In the genomic region with DNA sequence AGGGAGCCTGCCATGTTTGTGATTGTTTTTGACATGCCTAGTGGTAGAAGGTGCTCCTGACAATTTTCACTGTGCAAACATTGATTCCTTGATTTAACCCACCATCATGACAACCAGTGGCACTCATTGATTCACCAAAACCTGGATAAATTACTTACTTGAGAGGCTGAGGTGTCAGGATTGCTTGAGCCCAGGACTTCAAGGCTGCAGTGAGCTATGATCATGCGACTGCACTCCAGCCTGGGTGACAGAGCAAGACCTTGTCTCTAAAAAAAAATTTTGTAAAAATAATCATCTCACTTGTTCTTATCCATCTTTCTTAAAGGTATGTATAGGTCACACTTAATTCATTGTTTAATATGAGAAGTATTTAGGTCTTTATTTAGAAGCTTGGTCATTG, we compare ENCODE assay signal across 8 cellular contexts.
"Had no signal": no experiment of that assay in that cellular context is flagged by ENCODE, and none has a peak within 500 bp of the region (broad histone marks: within the 10 kb centered on the region; RNA-seq: fewer than 3 reads in every experiment).

No MANE protein-coding gene starts in this region.

- H3K4me2 ChIP-seq: GM23338 had no signal

- DNase-seq: H9, HFFc6 had no signal

- H2AFZ ChIP-seq: GM23338 had no signal

- H3K27ac Mint-ChIP-seq: GM23338, HFFc6 had no signal

- H3K9me3 Mint-ChIP-seq: GM23338, H9, HFFc6 had no signal

- H3K4me3 ChIP-seq: GM23338, K562 had no signal

- ATAC-seq: HCT116, HepG2 had no signal

- H3K4me3 Mint-ChIP-seq: GM23338, H9, HFFc6 had no signal

- FAIRE-seq: H1, H54, HepG2, K562 had no signal

- H3K4me1 Mint-ChIP-seq: GM23338, H9 had no signal
